In genomic region chr1:65419681-65420589, GRCh38 we compare ENCODE assay signal across 1 cellular context.
A peak's percentile ranks its signal among the peaks of the same experiment; 100 is the strongest.
TF ChIP-seq lines count a peak whose summit lies in the region.

No MANE protein-coding gene starts in this region.

TF ChIP-seq in HepG2, 621 proteins besides CTCF, POLR2A, EP300 and RAD21 (continued from another document and continues in another):
- TF ChIP-seq, protein P1, sequence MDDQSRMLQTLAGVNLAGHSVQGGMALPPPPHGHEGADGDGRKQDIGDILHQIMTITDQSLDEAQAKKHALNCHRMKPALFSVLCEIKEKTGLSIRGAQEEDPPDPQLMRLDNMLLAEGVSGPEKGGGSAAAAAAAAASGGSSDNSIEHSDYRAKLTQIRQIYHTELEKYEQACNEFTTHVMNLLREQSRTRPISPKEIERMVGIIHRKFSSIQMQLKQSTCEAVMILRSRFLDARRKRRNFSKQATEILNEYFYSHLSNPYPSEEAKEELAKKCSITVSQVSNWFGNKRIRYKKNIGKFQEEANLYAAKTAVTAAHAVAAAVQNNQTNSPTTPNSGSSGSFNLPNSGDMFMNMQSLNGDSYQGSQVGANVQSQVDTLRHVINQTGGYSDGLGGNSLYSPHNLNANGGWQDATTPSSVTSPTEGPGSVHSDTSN (CRISPR knock-in tag; IDR thresholded peaks at IDR 0.05; ENCODE audit: borderline replicate concordance): no peak
- 0 out of 2 replicates have a peak, but pooled peaks have one; percentile 52 for TF ChIP-seq GTF3A (CRISPR knock-in tag; conservative IDR thresholded peaks at IDR 0.05)
- TF ChIP-seq ZNF878 (CRISPR knock-in tag; IDR thresholded peaks at IDR 0.05): no peak; the same call in 1 of the 2 replicates
- no peak for TF ChIP-seq ZNF703 (CRISPR knock-in tag; IDR thresholded peaks at IDR 0.05; ENCODE audit: borderline replicate concordance)
- no peak for TF ChIP-seq ZFP36L2 (CRISPR knock-in tag; IDR thresholded peaks at IDR 0.05)
- no peak for TF ChIP-seq ZNF75D (CRISPR knock-in tag; IDR thresholded peaks at IDR 0.05; ENCODE audit: borderline replicate concordance)
- TF ChIP-seq ZNF512 (CRISPR knock-in tag; IDR thresholded peaks at IDR 0.05): no peak
- TF ChIP-seq ZNF253 (CRISPR knock-in tag; IDR thresholded peaks at IDR 0.05; ENCODE audit: borderline replicate concordance): no peak
- TF ChIP-seq RCOR2 (CRISPR knock-in tag; IDR thresholded peaks at IDR 0.05): no peak
- TF ChIP-seq ZNF251 (CRISPR knock-in tag; IDR thresholded peaks at IDR 0.05): 0 out of 2 replicates have a peak, but pooled peaks have one; percentile 49
- TF ChIP-seq ZBTB7B (CRISPR knock-in tag; IDR thresholded peaks at IDR 0.05): no peak
- no peak for TF ChIP-seq FOXP1 (IDR thresholded peaks at IDR 0.05)
- TF ChIP-seq FOXP1 (CRISPR knock-in tag; IDR thresholded peaks at IDR 0.05): no peak
- no peak for TF ChIP-seq ZNF644 (CRISPR knock-in tag; IDR thresholded peaks at IDR 0.05; ENCODE audit: low read depth)
- TF ChIP-seq RFXAP (CRISPR knock-in tag; IDR thresholded peaks at IDR 0.05; ENCODE audit: borderline replicate concordance): no peak
- no peak for TF ChIP-seq ZNF335 (CRISPR knock-in tag; IDR thresholded peaks at IDR 0.05)
- no peak for TF ChIP-seq TMF1 (CRISPR knock-in tag; IDR thresholded peaks at IDR 0.05; ENCODE audit: low read depth)
- no peak for TF ChIP-seq ZSCAN21 (CRISPR knock-in tag; IDR thresholded peaks at IDR 0.05; ENCODE audit: borderline replicate concordance)
- TF ChIP-seq, protein P2, sequence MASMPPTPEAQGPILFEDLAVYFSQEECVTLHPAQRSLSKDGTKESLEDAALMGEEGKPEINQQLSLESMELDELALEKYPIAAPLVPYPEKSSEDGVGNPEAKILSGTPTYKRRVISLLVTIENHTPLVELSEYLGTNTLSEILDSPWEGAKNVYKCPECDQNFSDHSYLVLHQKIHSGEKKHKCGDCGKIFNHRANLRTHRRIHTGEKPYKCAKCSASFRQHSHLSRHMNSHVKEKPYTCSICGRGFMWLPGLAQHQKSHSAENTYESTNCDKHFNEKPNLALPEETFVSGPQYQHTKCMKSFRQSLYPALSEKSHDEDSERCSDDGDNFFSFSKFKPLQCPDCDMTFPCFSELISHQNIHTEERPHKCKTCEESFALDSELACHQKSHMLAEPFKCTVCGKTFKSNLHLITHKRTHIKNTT (CRISPR knock-in tag; IDR thresholded peaks at IDR 0.05): no peak
- no peak for TF ChIP-seq NR2F6 (IDR thresholded peaks at IDR 0.05)
- TF ChIP-seq NR2F6 (CRISPR knock-in tag; IDR thresholded peaks at IDR 0.05): no peak
- no peak for TF ChIP-seq ZNF576 (CRISPR knock-in tag; IDR thresholded peaks at IDR 0.05)
- TF ChIP-seq ZNF20 (CRISPR knock-in tag; IDR thresholded peaks at IDR 0.05): no peak
- TF ChIP-seq ZMYM3 (CRISPR knock-in tag; IDR thresholded peaks at IDR 0.05): 0 out of 2 replicates have a peak, but pooled peaks have one; percentile 23
- TF ChIP-seq ZNF766 (CRISPR knock-in tag; IDR thresholded peaks at IDR 0.05; ENCODE audit: borderline replicate concordance): no peak; the same call in 1 of the 2 replicates
- TF ChIP-seq ZNF282 (IDR thresholded peaks at IDR 0.05; ENCODE audit: partially characterized antibody): no peak
- 0 out of 2 replicates have a peak, but pooled peaks have one; percentile 45 for TF ChIP-seq GFI1 (CRISPR knock-in tag; IDR thresholded peaks at IDR 0.05; ENCODE audit: borderline replicate concordance)
- TF ChIP-seq ZNF496 (CRISPR knock-in tag; IDR thresholded peaks at IDR 0.05; ENCODE audit: insufficient replicate concordance): no peak
- TF ChIP-seq, protein P3, sequence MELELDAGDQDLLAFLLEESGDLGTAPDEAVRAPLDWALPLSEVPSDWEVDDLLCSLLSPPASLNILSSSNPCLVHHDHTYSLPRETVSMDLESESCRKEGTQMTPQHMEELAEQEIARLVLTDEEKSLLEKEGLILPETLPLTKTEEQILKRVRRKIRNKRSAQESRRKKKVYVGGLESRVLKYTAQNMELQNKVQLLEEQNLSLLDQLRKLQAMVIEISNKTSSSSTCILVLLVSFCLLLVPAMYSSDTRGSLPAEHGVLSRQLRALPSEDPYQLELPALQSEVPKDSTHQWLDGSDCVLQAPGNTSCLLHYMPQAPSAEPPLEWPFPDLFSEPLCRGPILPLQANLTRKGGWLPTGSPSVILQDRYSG (CRISPR knock-in tag; IDR thresholded peaks at IDR 0.05): no peak
- no peak for TF ChIP-seq ZFAT (CRISPR knock-in tag; conservative IDR thresholded peaks at IDR 0.05)
- TF ChIP-seq ZNF570 (CRISPR knock-in tag; IDR thresholded peaks at IDR 0.05; ENCODE audit: borderline replicate concordance): no peak
- peak; percentile 77; the same call in 1 of the 2 replicates for TF ChIP-seq ZNF136 (CRISPR knock-in tag; IDR thresholded peaks at IDR 0.05; ENCODE audit: low read depth)
- no peak for TF ChIP-seq CC2D1A (CRISPR knock-in tag; IDR thresholded peaks at IDR 0.05)
- peak; percentile 49; the same call in 1 of the 2 replicates for TF ChIP-seq GATA4 (IDR thresholded peaks at IDR 0.05; ENCODE audit: borderline replicate concordance, low read depth)
- no peak for TF ChIP-seq MAF1 (CRISPR knock-in tag; IDR thresholded peaks at IDR 0.05; ENCODE audit: borderline replicate concordance)
- 0 out of 2 replicates have a peak, but pooled peaks have one; percentile 30 for TF ChIP-seq ZFP1 (CRISPR knock-in tag; IDR thresholded peaks at IDR 0.05)
- 0 out of 2 replicates have a peak, but pooled peaks have one; percentile 20 for TF ChIP-seq FOSL2 (CRISPR knock-in tag; IDR thresholded peaks at IDR 0.05)
- 0 out of 2 replicates have a peak, but pooled peaks have one; percentile 31 for TF ChIP-seq PPARG (CRISPR knock-in tag; conservative IDR thresholded peaks at IDR 0.05)
- no peak for TF ChIP-seq MBD4 (IDR thresholded peaks at IDR 0.05; ENCODE audit: borderline replicate concordance, low read length)
- TF ChIP-seq, protein P4, sequence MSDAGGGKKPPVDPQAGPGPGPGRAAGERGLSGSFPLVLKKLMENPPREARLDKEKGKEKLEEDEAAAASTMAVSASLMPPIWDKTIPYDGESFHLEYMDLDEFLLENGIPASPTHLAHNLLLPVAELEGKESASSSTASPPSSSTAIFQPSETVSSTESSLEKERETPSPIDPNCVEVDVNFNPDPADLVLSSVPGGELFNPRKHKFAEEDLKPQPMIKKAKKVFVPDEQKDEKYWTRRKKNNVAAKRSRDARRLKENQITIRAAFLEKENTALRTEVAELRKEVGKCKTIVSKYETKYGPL (CRISPR knock-in tag; IDR thresholded peaks at IDR 0.05): no peak
- no peak for TF ChIP-seq RORA (CRISPR knock-in tag; IDR thresholded peaks at IDR 0.05)
- TF ChIP-seq ZNF333 (CRISPR knock-in tag; IDR thresholded peaks at IDR 0.05; ENCODE audit: borderline replicate concordance): no peak
- TF ChIP-seq TCF7 (IDR thresholded peaks at IDR 0.05; ENCODE audit: low read depth): no peak
- TF ChIP-seq ZNF33B (CRISPR knock-in tag; IDR thresholded peaks at IDR 0.05): 0 out of 2 replicates have a peak, but pooled peaks have one; percentile 33
- no peak for TF ChIP-seq HNRNPUL1 (IDR thresholded peaks at IDR 0.05; ENCODE audit: low read depth, low read length)
- TF ChIP-seq ZNF263 (CRISPR knock-in tag; IDR thresholded peaks at IDR 0.05): 0 out of 2 replicates have a peak, but pooled peaks have one; percentile 31
- TF ChIP-seq MTA3 (CRISPR knock-in tag; IDR thresholded peaks at IDR 0.05): no peak
- TF ChIP-seq MYNN (CRISPR knock-in tag; IDR thresholded peaks at IDR 0.05; ENCODE audit: low read depth): no peak
- no peak for TF ChIP-seq TOE1 (CRISPR knock-in tag; IDR thresholded peaks at IDR 0.05)
- TF ChIP-seq REPIN1 (CRISPR knock-in tag; IDR thresholded peaks at IDR 0.05; ENCODE audit: borderline replicate concordance, low read depth): 0 out of 2 replicates have a peak, but pooled peaks have one; percentile 32
- TF ChIP-seq ZBTB38 (CRISPR knock-in tag; IDR thresholded peaks at IDR 0.05): no peak
- TF ChIP-seq MTF1 (CRISPR knock-in tag; IDR thresholded peaks at IDR 0.05): no peak
- no peak for TF ChIP-seq CREB1 (IDR thresholded peaks at IDR 0.05)
- TF ChIP-seq CREB1 (CRISPR knock-in tag; IDR thresholded peaks at IDR 0.05): 0 out of 2 replicates have a peak, but pooled peaks have one; percentile 35
- TF ChIP-seq, protein P5, sequence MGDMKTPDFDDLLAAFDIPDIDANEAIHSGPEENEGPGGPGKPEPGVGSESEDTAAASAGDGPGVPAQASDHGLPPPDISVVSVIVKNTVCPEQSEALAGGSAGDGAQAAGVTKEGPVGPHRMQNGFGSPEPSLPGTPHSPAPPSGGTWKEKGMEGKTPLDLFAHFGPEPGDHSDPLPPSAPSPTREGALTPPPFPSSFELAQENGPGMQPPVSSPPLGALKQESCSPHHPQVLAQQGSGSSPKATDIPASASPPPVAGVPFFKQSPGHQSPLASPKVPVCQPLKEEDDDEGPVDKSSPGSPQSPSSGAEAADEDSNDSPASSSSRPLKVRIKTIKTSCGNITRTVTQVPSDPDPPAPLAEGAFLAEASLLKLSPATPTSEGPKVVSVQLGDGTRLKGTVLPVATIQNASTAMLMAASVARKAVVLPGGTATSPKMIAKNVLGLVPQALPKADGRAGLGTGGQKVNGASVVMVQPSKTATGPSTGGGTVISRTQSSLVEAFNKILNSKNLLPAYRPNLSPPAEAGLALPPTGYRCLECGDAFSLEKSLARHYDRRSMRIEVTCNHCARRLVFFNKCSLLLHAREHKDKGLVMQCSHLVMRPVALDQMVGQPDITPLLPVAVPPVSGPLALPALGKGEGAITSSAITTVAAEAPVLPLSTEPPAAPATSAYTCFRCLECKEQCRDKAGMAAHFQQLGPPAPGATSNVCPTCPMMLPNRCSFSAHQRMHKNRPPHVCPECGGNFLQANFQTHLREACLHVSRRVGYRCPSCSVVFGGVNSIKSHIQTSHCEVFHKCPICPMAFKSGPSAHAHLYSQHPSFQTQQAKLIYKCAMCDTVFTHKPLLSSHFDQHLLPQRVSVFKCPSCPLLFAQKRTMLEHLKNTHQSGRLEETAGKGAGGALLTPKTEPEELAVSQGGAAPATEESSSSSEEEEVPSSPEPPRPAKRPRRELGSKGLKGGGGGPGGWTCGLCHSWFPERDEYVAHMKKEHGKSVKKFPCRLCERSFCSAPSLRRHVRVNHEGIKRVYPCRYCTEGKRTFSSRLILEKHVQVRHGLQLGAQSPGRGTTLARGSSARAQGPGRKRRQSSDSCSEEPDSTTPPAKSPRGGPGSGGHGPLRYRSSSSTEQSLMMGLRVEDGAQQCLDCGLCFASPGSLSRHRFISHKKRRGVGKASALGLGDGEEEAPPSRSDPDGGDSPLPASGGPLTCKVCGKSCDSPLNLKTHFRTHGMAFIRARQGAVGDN (CRISPR knock-in tag; IDR thresholded peaks at IDR 0.05): peak; percentile 56; the same call in 1 of the 2 replicates
- TF ChIP-seq JARID2 (CRISPR knock-in tag; IDR thresholded peaks at IDR 0.05; ENCODE audit: insufficient replicate concordance): no peak
- TF ChIP-seq TIGD3 (CRISPR knock-in tag; IDR thresholded peaks at IDR 0.05; ENCODE audit: borderline replicate concordance): no peak
- no peak for TF ChIP-seq CAMTA2 (CRISPR knock-in tag; IDR thresholded peaks at IDR 0.05; ENCODE audit: borderline replicate concordance)
- TF ChIP-seq ATRX (CRISPR knock-in tag; IDR thresholded peaks at IDR 0.05; ENCODE audit: borderline replicate concordance): no peak
- no peak for TF ChIP-seq MAFK (conservative IDR thresholded peaks at IDR 0.05 in 1 of 2, IDR thresholded peaks at IDR 0.05 in 1 of 2; ENCODE audit: low read length in 2 of 2)
- peak; percentile 38 for TF ChIP-seq SALL1 (CRISPR knock-in tag; IDR thresholded peaks at IDR 0.05)
- no peak for TF ChIP-seq RBAK (CRISPR knock-in tag; IDR thresholded peaks at IDR 0.05)
- no peak for TF ChIP-seq SATB2 (CRISPR knock-in tag; IDR thresholded peaks at IDR 0.05)
- TF ChIP-seq ZZZ3 (CRISPR knock-in tag; IDR thresholded peaks at IDR 0.05; ENCODE audit: borderline replicate concordance): no peak
- TF ChIP-seq ZBTB43 (CRISPR knock-in tag; conservative IDR thresholded peaks at IDR 0.05): no peak
- TF ChIP-seq, protein P6, sequence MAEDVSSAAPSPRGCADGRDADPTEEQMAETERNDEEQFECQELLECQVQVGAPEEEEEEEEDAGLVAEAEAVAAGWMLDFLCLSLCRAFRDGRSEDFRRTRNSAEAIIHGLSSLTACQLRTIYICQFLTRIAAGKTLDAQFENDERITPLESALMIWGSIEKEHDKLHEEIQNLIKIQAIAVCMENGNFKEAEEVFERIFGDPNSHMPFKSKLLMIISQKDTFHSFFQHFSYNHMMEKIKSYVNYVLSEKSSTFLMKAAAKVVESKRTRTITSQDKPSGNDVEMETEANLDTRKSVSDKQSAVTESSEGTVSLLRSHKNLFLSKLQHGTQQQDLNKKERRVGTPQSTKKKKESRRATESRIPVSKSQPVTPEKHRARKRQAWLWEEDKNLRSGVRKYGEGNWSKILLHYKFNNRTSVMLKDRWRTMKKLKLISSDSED (CRISPR knock-in tag; IDR thresholded peaks at IDR 0.05): no peak
